8 cellular contexts compared by ENCODE assay signal in genomic region chr9:4489919-4490704, GRCh38. TPM values are rescaled to one million over a fixed set of nuclear protein-coding genes. Genes with fewer than 3 reads are reported as not detected.
DNase-seq lines count a peak whose midpoint lies in the region; ATAC-seq and TF ChIP-seq lines count a peak whose summit lies in the region.

TSS of gene SLC1A1 (plus strand) at chr9:4490468. CDS start at chr9:4490680, 212 bp downstream.

- 0 to 1% (median 1%) methylated on average over 14 to 72 of the region's 72 CpGs for WGBS in heart left ventricle, 4 donors
- WGBS in trophoblast cell (ENCODE audit: extremely low coverage, insufficient coverage, insufficient read length): no CpG with 5 or more reads among the region's 72 CpGs

- intact Hi-C loops in heart left ventricle (cut with DNase I): loop anchor here in 5 of 10 donors (5.0 to 10.0 kb wide), 5 partner anchors 55 to 112 kb away; no protein-coding TSS in a partner anchor

- H2BK12ac ChIP-seq in trophoblast cell (ENCODE audit: low read length): no peak within 1 kb of the TSS

- peak within 1 kb of the TSS; percentile 56 for H3K9ac ChIP-seq in trophoblast cell (ENCODE audit: low read length)

- no peaks in the 10 kb centered on the region for H3K9me3 Mint-ChIP-seq in activated naive CD8-positive, alpha-beta T cell (ENCODE audit: low read depth)

- no peak within 1 kb of the TSS for H4K91ac ChIP-seq in trophoblast cell (ENCODE audit: low read depth, low read length)

- peak; percentile 63 for ATAC-seq in GM18870 (IDR thresholded peaks at IDR 0.05; ENCODE audit: unreplicated experiment)
- peak; percentile 75 for ATAC-seq in HG03045 (IDR thresholded peaks at IDR 0.05; ENCODE audit: unreplicated experiment)
- ATAC-seq in heart left ventricle: peak; percentile 70 to 90 (median 89)

- H3K36me3 Mint-ChIP-seq in activated naive CD8-positive, alpha-beta T cell: peaks cover 1% of the 10 kb centered on the region

- peaks cover 26% of the 10 kb centered on the region for H3K4me1 Mint-ChIP-seq in activated naive CD8-positive, alpha-beta T cell (ENCODE audit: low read depth)

- peaks cover 0 to 24% (median 0%) of the 10 kb centered on the region in 9 donors for H3K27me3 ChIP-seq in heart left ventricle
- H3K27me3 ChIP-seq in trophoblast cell (ENCODE audit: insufficient read depth, low read length): peaks cover 28% of the 10 kb centered on the region

- H3K14ac ChIP-seq in trophoblast cell (ENCODE audit: low read length): peak within 1 kb of the TSS; percentile 29

- peak within 1 kb of the TSS; percentile 86 for H3K4me3 Mint-ChIP-seq in activated naive CD8-positive, alpha-beta T cell

- H3K4me1 ChIP-seq in heart left ventricle (peaks cover 0 to 21% (median 9%) of the 10 kb centered on the region in 12 donors), trophoblast cell (ENCODE audit: control insufficient read depth in 1 of 2, insufficient read depth in 2 of 2, low read length in 2 of 2) (peaks cover 8 to 9% of the 10 kb centered on the region in 2 experiments)

- no peaks in the 10 kb centered on the region for H3K79me2 ChIP-seq in trophoblast cell (ENCODE audit: control insufficient read depth, insufficient read depth, low read length, poor library complexity)

- peaks cover 27% of the 10 kb centered on the region for H3K27me3 Mint-ChIP-seq in activated naive CD8-positive, alpha-beta T cell

- no peak within 1 kb of the TSS for H3K4ac ChIP-seq in trophoblast cell (ENCODE audit: low read depth, low read length)

- H4K8ac ChIP-seq in trophoblast cell (ENCODE audit: low read depth, low read length): no peak within 1 kb of the TSS

- no peak within 1 kb of the TSS for H2BK120ac ChIP-seq in trophoblast cell (ENCODE audit: insufficient read depth, low read length, poor library complexity)

- peak in 1 of 2 donors; percentile 28 for TF ChIP-seq POLR2A in heart left ventricle (IDR thresholded peaks at IDR 0.05)

- H3K4me3 ChIP-seq in heart left ventricle (peak within 1 kb of the TSS; percentile 71 to 92 (median 77)), trophoblast cell (ENCODE audit: low read depth, low read length) (peak within 1 kb of the TSS; percentile 77)

- H3K27ac ChIP-seq in C4-2B: peak within 1 kb of the TSS; percentile 38
- H3K27ac ChIP-seq in heart left ventricle: peak within 1 kb of the TSS in 11 of 12 donors; percentile 52 to 82 (median 63)
- H3K27ac ChIP-seq in trophoblast cell (ENCODE audit: low read depth, low read length): no peak within 1 kb of the TSS

- H3K36me3 ChIP-seq in heart left ventricle (no peaks in the 10 kb centered on the region), trophoblast cell (ENCODE audit: control insufficient read depth in 1 of 2, insufficient read depth in 2 of 2, low read length in 2 of 2) (no peaks in the 10 kb centered on the region)

- H3K18ac ChIP-seq in trophoblast cell (ENCODE audit: low read length): no peak within 1 kb of the TSS

- no peak within 1 kb of the TSS for H4K12ac ChIP-seq in trophoblast cell (ENCODE audit: low read depth, low read length)

- no peak within 1 kb of the TSS for H3K23ac ChIP-seq in trophoblast cell (ENCODE audit: low read length)

- peak within 1 kb of the TSS; percentile 58 for H2AFZ ChIP-seq in trophoblast cell (ENCODE audit: insufficient read depth, low read length, poor library complexity)

- DNase-seq in NCI-H526 (lab: John Stamatoyannopoulos, UW) (peak; percentile 54 to 90), heart left ventricle (peak; percentile 57 to 78 (median 62)), trophoblast cell (peak; percentile 36 to 59), KG1 (lab: John Stamatoyannopoulos, UW) (no peak)

- no peak within 1 kb of the TSS for H2BK5ac ChIP-seq in trophoblast cell (ENCODE audit: low read depth, low read length, poor library complexity)

- peak within 1 kb of the TSS; percentile 28 for H3K27ac Mint-ChIP-seq in activated naive CD8-positive, alpha-beta T cell

- H3K79me1 ChIP-seq in trophoblast cell (ENCODE audit: low read length): no peaks in the 10 kb centered on the region

- H3K9me3 ChIP-seq in heart left ventricle (no peaks in the 10 kb centered on the region), trophoblast cell (ENCODE audit: insufficient read depth, low read depth, low read length) (peaks cover 6% of the 10 kb centered on the region)

- TF ChIP-seq CTCF in C4-2B (conservative IDR thresholded peaks at IDR 0.05) (no peak), heart left ventricle (IDR thresholded peaks at IDR 0.05) (no peak)

- peak within 1 kb of the TSS; percentile 99 for H3K4me2 ChIP-seq in trophoblast cell (ENCODE audit: low read length)

- no peak within 1 kb of the TSS for H2AK5ac ChIP-seq in trophoblast cell (ENCODE audit: low read length)

RNA-seq across cellular contexts. Expression of gene SLC1A1, which starts in this region (rescaled TPM):
- 1 to 10 TPM; 1.1 to 4.6 (median 2.1) TPM for total RNA-seq in heart left ventricle
- 1 to 10 TPM; 1.0 to 1.5 TPM for polyA plus RNA-seq in heart left ventricle
- 0.53 and 0.67 TPM in 2 replicates for polyA plus RNA-seq in trophoblast cell (2013)
